Comparison of ENCODE assay signal across 8 cellular contexts in the genomic region with DNA sequence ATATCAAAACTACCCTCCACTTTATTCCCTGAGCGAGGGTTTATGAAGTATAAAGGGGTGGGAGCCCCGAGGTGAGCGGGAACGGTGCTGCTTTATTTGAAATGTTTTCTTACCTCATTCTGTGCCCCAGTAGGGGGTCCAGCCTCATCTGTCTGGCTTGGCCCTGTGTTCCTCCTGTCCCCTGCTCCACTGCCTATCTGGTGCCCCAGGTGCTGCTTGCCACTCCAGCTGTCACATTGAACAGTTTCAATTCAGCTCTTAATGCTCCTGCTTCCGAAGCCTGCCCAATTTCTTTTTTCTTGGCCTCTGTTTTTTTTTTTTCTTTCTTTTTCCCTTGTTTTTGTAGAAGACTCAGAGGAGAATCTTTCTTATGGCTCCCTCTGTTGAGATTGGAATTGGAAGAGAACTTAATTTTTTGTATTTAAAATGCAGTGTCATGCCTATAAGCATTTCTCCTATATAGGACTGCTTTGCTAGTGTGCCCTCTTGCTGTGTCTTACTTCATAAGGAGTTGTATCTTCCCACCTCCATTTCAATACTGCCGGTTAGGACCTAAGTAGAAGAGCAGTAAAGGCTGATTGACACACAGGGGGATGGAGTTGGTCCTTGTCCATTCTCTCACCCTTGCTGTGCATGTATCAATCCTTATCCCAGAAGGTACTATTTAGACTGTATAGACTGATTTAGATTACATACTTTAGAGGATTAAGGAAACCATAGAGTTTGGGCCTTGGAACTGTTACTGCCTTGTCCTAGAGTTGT. TPM values are rescaled to one million over a fixed set of nuclear protein-coding genes. Genes with fewer than 3 reads are reported as not detected.
DNase-seq lines count a peak whose midpoint lies in the region; ATAC-seq, FAIRE-seq and TF ChIP-seq lines count a peak whose summit lies in the region.

No MANE protein-coding gene starts in this region.

- H3K4me1 Mint-ChIP-seq in activated CD4-positive, alpha-beta T cell treated with anti-CD3 and anti-CD28 coated beads, Interleukin-2, amount 10 ng/mL, durations not matched to agents 24 days and 14 days = peaks cover 40% of the 10 kb centered on the region
- H3K4me1 Mint-ChIP-seq in WTC11 = peaks cover 56% of the 10 kb centered on the region

- H3K27me3 ChIP-seq in right cardiac atrium (ENCODE audit: control insufficient read depth, insufficient read depth) (no peaks in the 10 kb centered on the region), stomach (no peaks in the 10 kb centered on the region)

- CTCF ChIA-PET in WTC11 (lab: Charles Lee) = no interaction called here

- DNase-seq in activated CD4-positive, alpha-beta T cell treated with anti-CD3 and anti-CD28 coated beads, Interleukin-2, amount 10 ng/mL, durations not matched to agents 24 days and 14 days = peak; percentile 55
- DNase-seq in activated CD4-positive, alpha-beta T cell treated with anti-CD3 and anti-CD28 coated beads for 4 hours = no peak
- DNase-seq in WTC11 (ENCODE audit: low spot score) (no peak), right cardiac atrium (no peak), stomach (no peak), GM19239 (ENCODE audit: insufficient read length, low spot score) (no peak), activated gamma-delta T cell (lab: John Stamatoyannopoulos, UW) (no peak), NCI-H1105 (lab: John Stamatoyannopoulos, UW) (no peak)

- intact Hi-C loops in activated CD4-positive, alpha-beta T cell treated with anti-CD3 and anti-CD28 coated beads, Interleukin-2, amount 10 ng/mL, durations not matched to agents 24 days and 14 days (cut with micrococcal nuclease) = loop anchor here (5.0 to 10.0 kb wide), 2 partner anchors 125 to 1542 kb away; partner anchors contain the start of gene NAP1L1
- intact Hi-C loops in right cardiac atrium (cut with DNase I) = no loop called here
- intact Hi-C loops in stomach (cut with DNase I; ENCODE audit: low total_unique reads) = no loop called here

- H3K27ac ChIP-seq in right cardiac atrium (ENCODE audit: low read length) (no peak overlapping the region), stomach (peak overlapping the region; percentile 50 to 97 (median 94))

- TF ChIP-seq CTCF in WTC11 (IDR thresholded peaks at IDR 0.05) (no peak), stomach (IDR thresholded peaks at IDR 0.05) (no peak)

- peak overlapping the region; percentile 98 for H3K4me3 Mint-ChIP-seq in activated CD4-positive, alpha-beta T cell treated with anti-CD3 and anti-CD28 coated beads, Interleukin-2, amount 10 ng/mL, durations not matched to agents 24 days and 14 days
- peak overlapping the region; percentile 97 for H3K4me3 Mint-ChIP-seq in WTC11

- no peak for TF ChIP-seq EP300 in stomach (IDR thresholded peaks at IDR 0.05)

- POLR2A ChIA-PET in WTC11 (lab: Charles Lee) = no interaction called here

- H3K4me1 ChIP-seq in right cardiac atrium (ENCODE audit: control insufficient read depth, insufficient read depth, low read length) (peaks cover 14% of the 10 kb centered on the region), stomach (peaks cover 31 to 64% (median 49%) of the 10 kb centered on the region in 4 donors)

- H3K36me3 Mint-ChIP-seq in activated CD4-positive, alpha-beta T cell treated with anti-CD3 and anti-CD28 coated beads, Interleukin-2, amount 10 ng/mL, durations not matched to agents 24 days and 14 days (ENCODE audit: low read depth) = peaks cover 53% of the 10 kb centered on the region
- H3K36me3 Mint-ChIP-seq in WTC11 = peaks cover 10% of the 10 kb centered on the region; the same call in 1 of the 2 replicates

- no peaks in the 10 kb centered on the region for H3K9me3 Mint-ChIP-seq in activated CD4-positive, alpha-beta T cell treated with anti-CD3 and anti-CD28 coated beads, Interleukin-2, amount 10 ng/mL, durations not matched to agents 24 days and 14 days
- no peaks in the 10 kb centered on the region for H3K9me3 Mint-ChIP-seq in WTC11

- ATAC-seq in WTC11 = no peak
- no peak for ATAC-seq in right cardiac atrium

- TF ChIP-seq POLR2A in stomach (IDR thresholded peaks at IDR 0.05) = no peak

- H3K4me3 ChIP-seq in right cardiac atrium (ENCODE audit: low read length) (peak overlapping the region; percentile 90), stomach (peak overlapping the region; percentile 62 to 75 (median 70))

- H3K9me3 ChIP-seq in right cardiac atrium (ENCODE audit: control insufficient read depth, low read length) (no peaks in the 10 kb centered on the region), stomach (no peaks in the 10 kb centered on the region)

- WGBS in right cardiac atrium = 56% methylated on average over 6 of the region's 6 CpGs
- WGBS in stomach, 5 donors = 14 to 35% (median 30%) methylated on average over 6 of the region's 6 CpGs

- peaks cover 0 to 25% (median 14%) of the 10 kb centered on the region in 4 donors for H3K36me3 ChIP-seq in stomach

- FAIRE-seq in GM19239 (lab: Jason Lieb, UNC) = no peak

- H3K27me3 Mint-ChIP-seq in activated CD4-positive, alpha-beta T cell treated with anti-CD3 and anti-CD28 coated beads, Interleukin-2, amount 10 ng/mL, durations not matched to agents 24 days and 14 days = no peaks in the 10 kb centered on the region
- H3K27me3 Mint-ChIP-seq in WTC11 (ENCODE audit: low read depth) = no peaks in the 10 kb centered on the region

- H3K27ac Mint-ChIP-seq in activated CD4-positive, alpha-beta T cell treated with anti-CD3 and anti-CD28 coated beads, Interleukin-2, amount 10 ng/mL, durations not matched to agents 24 days and 14 days = peak overlapping the region; percentile 57
- H3K27ac Mint-ChIP-seq in WTC11 = peak overlapping the region; percentile 79

TF ChIP-seq in WTC11, 78 proteins besides CTCF, POLR2A, EP300 and RAD21 (continues in another document):
- TF ChIP-seq, protein P1, sequence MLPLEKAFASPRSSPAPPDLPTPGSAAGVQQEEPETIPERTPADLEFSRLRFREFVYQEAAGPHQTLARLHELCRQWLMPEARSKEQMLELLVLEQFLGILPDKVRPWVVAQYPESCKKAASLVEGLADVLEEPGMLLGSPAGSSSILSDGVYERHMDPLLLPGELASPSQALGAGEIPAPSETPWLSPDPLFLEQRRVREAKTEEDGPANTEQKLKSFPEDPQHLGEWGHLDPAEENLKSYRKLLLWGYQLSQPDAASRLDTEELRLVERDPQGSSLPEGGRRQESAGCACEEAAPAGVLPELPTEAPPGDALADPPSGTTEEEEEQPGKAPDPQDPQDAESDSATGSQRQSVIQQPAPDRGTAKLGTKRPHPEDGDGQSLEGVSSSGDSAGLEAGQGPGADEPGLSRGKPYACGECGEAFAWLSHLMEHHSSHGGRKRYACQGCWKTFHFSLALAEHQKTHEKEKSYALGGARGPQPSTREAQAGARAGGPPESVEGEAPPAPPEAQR (CRISPR knock-in tag; IDR thresholded peaks at IDR 0.05) = no peak
- no peak for TF ChIP-seq ZBTB21 (CRISPR knock-in tag; IDR thresholded peaks at IDR 0.05; ENCODE audit: borderline replicate concordance)
- TF ChIP-seq GRHL2 (CRISPR knock-in tag; IDR thresholded peaks at IDR 0.05; ENCODE audit: insufficient replicate concordance, severe bottlenecking) = no peak
- no peak for TF ChIP-seq ZNF416 (CRISPR knock-in tag; IDR thresholded peaks at IDR 0.05)
- TF ChIP-seq IRF1 (CRISPR knock-in tag; IDR thresholded peaks at IDR 0.05) = no peak
- no peak for TF ChIP-seq GTF2I (CRISPR knock-in tag; conservative IDR thresholded peaks at IDR 0.05)
- no peak for TF ChIP-seq ZNF138 (CRISPR knock-in tag; conservative IDR thresholded peaks at IDR 0.05)
- no peak for TF ChIP-seq FOXP1 (CRISPR knock-in tag; IDR thresholded peaks at IDR 0.05; ENCODE audit: borderline replicate concordance)
- no peak for TF ChIP-seq E2F4 (CRISPR knock-in tag; IDR thresholded peaks at IDR 0.05; ENCODE audit: borderline replicate concordance, low read depth)
- TF ChIP-seq ZNF512 (CRISPR knock-in tag; IDR thresholded peaks at IDR 0.05; ENCODE audit: borderline replicate concordance) = no peak
- TF ChIP-seq NFE2L1 (CRISPR knock-in tag; IDR thresholded peaks at IDR 0.05) = no peak

RNA-seq across cellular contexts. Expression of gene ATXN7L3B, which starts 2.3 kb away (rescaled TPM):
- 23.9 and 24.6 TPM in 2 replicates for total RNA-seq in activated CD4-positive, alpha-beta T cell treated with anti-CD3 and anti-CD28 coated beads, Interleukin-2, amount 10 ng/mL, durations not matched to agents 24 days and 14 days
- total RNA-seq in WTC11 (2021) = 35.7 to 36.3 TPM (median 35.8 TPM) in 3 replicates
- total RNA-seq in right cardiac atrium = 10 to 100 TPM; 26.0 to 28.5 (median 26.7) TPM
- polyA plus RNA-seq in right cardiac atrium = 12.6 TPM
- 10 to 100 TPM; 14.2 to 59.8 (median 25.7) TPM for total RNA-seq in stomach
- 10 to 100 TPM; 16.3 to 31.3 (median 27.3) TPM for polyA plus RNA-seq in stomach
